In genomic region chr17:16954541-16954940, GRCh38 we compare ENCODE assay signal across 1 cellular context.
TF ChIP-seq lines count a peak whose summit lies in the region.

No MANE protein-coding gene starts in this region.

TF ChIP-seq in SK-N-SH, 30 proteins besides CTCF, POLR2A, EP300 and RAD21 (continued from another document):
- no peak for TF ChIP-seq USF2 (IDR thresholded peaks at IDR 0.05; ENCODE audit: borderline replicate concordance, low read depth, low read length)
